ENCODE assay signal across 8 cellular contexts in genomic region chr1:184866991-184867788, GRCh38.
A peak's percentile ranks its signal among the peaks of the same experiment; 100 is the strongest.
DNase-seq lines count a peak whose midpoint lies in the region; ATAC-seq and TF ChIP-seq lines count a peak whose summit lies in the region.

No MANE protein-coding gene starts in this region.

- TF ChIP-seq CTCF in AG04449 (IDR thresholded peaks at IDR 0.05; ENCODE audit: insufficient read depth, low read length, missing control alignments) (no peak), activated B cell treated with CpG ODN at 0.5 μM for 24 hours (IDR thresholded peaks at IDR 0.05) (no peak)

- no peak overlapping the region for H3K9ac ChIP-seq in skeletal muscle tissue (ENCODE audit: low read depth in 1 of 3, low read length in 3 of 3)

- H3K27me3 ChIP-seq in skeletal muscle tissue (ENCODE audit: control insufficient read depth in 3 of 3, insufficient read depth in 3 of 3, low read length in 3 of 3) = no peaks in the 10 kb centered on the region

- peaks cover 34% of the 10 kb centered on the region for H3K4me1 Mint-ChIP-seq in activated B cell treated with CpG ODN at 0.5 μM for 24 hours
- H3K4me1 Mint-ChIP-seq in effector memory CD8-positive, alpha-beta T cell (ENCODE audit: low read depth in 2 of 2) = peaks cover 26 to 49% of the 10 kb centered on the region in 2 donors

- peak overlapping the region; percentile 26 for H3K4me3 Mint-ChIP-seq in activated B cell treated with CpG ODN at 0.5 μM for 24 hours
- H3K4me3 Mint-ChIP-seq in effector memory CD8-positive, alpha-beta T cell = peak overlapping the region; percentile 69 to 72

- intact Hi-C loops in activated B cell treated with CpG ODN at 0.5 μM for 24 hours (cut with micrococcal nuclease) = loop anchor here (1.0 to 5.0 kb wide), 4 partner anchors 8 to 105 kb away; partner anchors contain the start of gene NIBAN1

- no peaks in the 10 kb centered on the region for H3K27me3 Mint-ChIP-seq in activated B cell treated with CpG ODN at 0.5 μM for 24 hours
- H3K27me3 Mint-ChIP-seq in effector memory CD8-positive, alpha-beta T cell = no peaks in the 10 kb centered on the region

- H3K36me3 Mint-ChIP-seq in activated B cell treated with CpG ODN at 0.5 μM for 24 hours (ENCODE audit: low read depth) = no peaks in the 10 kb centered on the region
- peaks cover 14% of the 10 kb centered on the region for H3K36me3 Mint-ChIP-seq in effector memory CD8-positive, alpha-beta T cell (ENCODE audit: insufficient read depth)

- no peaks in the 10 kb centered on the region for H3K9me3 Mint-ChIP-seq in activated B cell treated with CpG ODN at 0.5 μM for 24 hours
- H3K9me3 Mint-ChIP-seq in effector memory CD8-positive, alpha-beta T cell = no peaks in the 10 kb centered on the region

- H3K27ac ChIP-seq in skeletal muscle tissue (ENCODE audit: low read depth, low read length) = peak overlapping the region; percentile 42

- CTCF ChIA-PET in AG04449 (lab: Yijun Ruan, JAX) (interaction anchor here (0.7 to 2.4 kb wide), 5 partner anchors 12 to 302 kb away, joined by 3 to 6 read pairs (median 3); no protein-coding TSS in a partner anchor), activated B cell treated with CpG ODN at 0.5 μM for 24 hours (lab: Charles Lee) (interaction anchor here (0.9 to 1.2 kb wide), 2 partner anchors 62 to 105 kb away, joined by 3 read pairs; no protein-coding TSS in a partner anchor)

- POLR2A ChIA-PET in AG04449 (lab: Yijun Ruan, JAX) = interaction anchor here (0.7 kb wide), 2 partner anchors 38 to 50 kb away, joined by 3 to 4 read pairs; no protein-coding TSS in a partner anchor
- POLR2A ChIA-PET in activated B cell treated with CpG ODN at 0.5 μM for 24 hours (lab: Charles Lee) = interaction anchor here (0.5 to 1.4 kb wide), 7 partner anchors 23 to 107 kb away, joined by 3 to 9 read pairs (median 5); partner anchors contain the start of gene NIBAN1

- H3K9me3 ChIP-seq in skeletal muscle tissue (ENCODE audit: control insufficient read depth in 3 of 3, low read length in 3 of 3) = no peaks in the 10 kb centered on the region

- H3K36me3 ChIP-seq in skeletal muscle tissue (ENCODE audit: control insufficient read depth in 3 of 3, insufficient read depth in 3 of 3, low read length in 3 of 3) = no peaks in the 10 kb centered on the region

- ATAC-seq in HG03280 (IDR thresholded peaks at IDR 0.05; ENCODE audit: unreplicated experiment) (peak; percentile 93), activated B cell treated with CpG ODN at 0.5 μM for 24 hours (ENCODE audit: low read depth) (peak; percentile 93)
- ATAC-seq in effector memory CD8-positive, alpha-beta T cell (replicated peaks) = peak; percentile 89

- no peak overlapping the region for H3K4me3 ChIP-seq in AG04449 (ENCODE audit: low read depth, low read length)
- H3K4me3 ChIP-seq in skeletal muscle tissue (ENCODE audit: low read length in 3 of 3) = no peak overlapping the region

- H3K27ac Mint-ChIP-seq in activated B cell treated with CpG ODN at 0.5 μM for 24 hours = peak overlapping the region; percentile 77
- H3K27ac Mint-ChIP-seq in effector memory CD8-positive, alpha-beta T cell = peak overlapping the region; percentile 93 to 95

- H3K4me1 ChIP-seq in skeletal muscle tissue (ENCODE audit: control insufficient read depth in 3 of 3, insufficient read depth in 3 of 3, low read length in 3 of 3) = peaks cover 0 to 3% (median 0%) of the 10 kb centered on the region in 3 donors

- DNase-seq in AG04449 (ENCODE audit: low read depth, low spot score) (peak; percentile 94), GM19238 (ENCODE audit: insufficient read length, low spot score) (peak; percentile 22), activated B cell treated with CpG ODN at 0.5 μM for 24 hours (no peak), NCI-H526 (lab: John Stamatoyannopoulos, UW) (no peak), cerebellar nuclear complex (lab: John Stamatoyannopoulos, UW) (no peak)
- peak; percentile 58 to 67 (median 64) for DNase-seq in effector memory CD8-positive, alpha-beta T cell

Comparison
In these comparisons a context has a peak if more than half of its experiments do, and no peak if none do; other contexts are left out.
1. DNase-seq: peak in AG04449 (single experiment), GM19238 (single experiment) and effector memory CD8-positive, alpha-beta T cell (3 of 3); none in activated B cell treated with CpG ODN at 0.5 μM for 24 hours (single experiment), NCI-H526 (0 of 2) and cerebellar nuclear complex (0 of 2).
2. Peak in every context shown above with its lines, with median percentiles within 50 percentile points of each other: ATAC-seq.